Comparison of ENCODE assay signal across 8 cellular contexts in the genomic region with DNA sequence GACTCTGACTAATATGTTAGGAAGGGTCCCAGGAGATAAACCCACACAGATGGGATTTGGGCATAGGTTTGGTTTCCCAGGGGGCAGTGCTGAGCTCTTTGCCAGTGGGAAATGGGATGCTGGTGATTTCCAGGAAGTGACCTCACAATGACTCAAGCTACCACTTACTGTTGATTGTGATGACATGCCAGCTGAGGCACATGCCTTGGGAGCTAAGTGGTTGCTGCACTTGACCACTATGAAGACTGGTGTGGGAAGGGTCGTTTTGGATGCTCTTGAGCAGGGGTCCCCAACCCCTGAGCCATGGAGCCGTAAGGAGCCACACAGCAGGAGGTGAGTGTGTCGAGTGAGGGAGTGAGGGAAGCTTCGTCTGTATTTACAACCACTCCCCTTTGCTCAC.
A peak's percentile ranks its signal among the peaks of the same experiment; 100 is the strongest.
DNase-seq lines count a peak whose midpoint lies in the region; ATAC-seq and TF ChIP-seq lines count a peak whose summit lies in the region.
"Not testable (repeated sequence)": the region's sequence is repeated elsewhere in the genome, so short reads cannot be mapped to it uniquely, and the experiment has no call there.

No MANE protein-coding gene starts in this region.

- WGBS in GM23248 (ENCODE audit: low coverage in 1 of 2, low lambda C conversion rate in 2 of 2, missing lambda C conversion rate in 2 of 2), 2 experiments, result 82 to 83% methylated on average over 4 of the region's 4 CpGs

- ATAC-seq in PC-3, result not testable (repeated sequence)

- H3K36me3 ChIP-seq in ACC112 (ENCODE audit: insufficient read depth, low read length); GM23248 (ENCODE audit: low read depth); PC-3 (ENCODE audit: low read depth, low read length): not testable (repeated sequence)

- not testable (repeated sequence) for H3K79me2 ChIP-seq in ACC112 (ENCODE audit: control insufficient read depth, insufficient read depth, low read length, unreplicated experiment); GM23248 (ENCODE audit: insufficient read depth); PC-3 (ENCODE audit: low read length)

- not testable (repeated sequence) for H2AFZ ChIP-seq in ACC112 (ENCODE audit: low read length, unreplicated experiment); GM23248; PC-3 (ENCODE audit: low read length)

- peak overlapping the region; percentile 32; the same call in 1 of the 2 replicates for H3K27ac ChIP-seq in ACC112 (ENCODE audit: low read depth, low read length)
- H3K27ac ChIP-seq in GM23248; PC-3 (ENCODE audit: low read length): not testable (repeated sequence)

- H3K4me3 ChIP-seq in ACC112 (ENCODE audit: low read depth, low read length); GM23248; PC-3 (ENCODE audit: low read length); foreskin fibroblast (ENCODE audit: low read depth in 1 of 2, low read length in 2 of 2): not testable (repeated sequence)

- CTCF ChIA-PET in PC-3 (lab: Charles Lee), result not testable (repeated sequence)

- H3K9me3 ChIP-seq in GM23248 (ENCODE audit: low read depth); PC-3 (ENCODE audit: low read length): not testable (repeated sequence)

- not testable (repeated sequence) for H3K9ac ChIP-seq in GM23248; PC-3 (ENCODE audit: low read length)

- not testable (repeated sequence) for H3K4me2 ChIP-seq in GM23248 (ENCODE audit: unreplicated experiment); PC-3 (ENCODE audit: low read length)

- H3F3A ChIP-seq in GM23248 (ENCODE audit: insufficient read depth); PC-3 (ENCODE audit: low read length, unreplicated experiment): not testable (repeated sequence)

- DNase-seq in GM23248 (peak; percentile 41), HS-5 (ENCODE audit: low read depth) (peak; percentile 30), amniotic epithelial cell (ENCODE audit: low read depth) (peak; percentile 9), dermis blood vessel endothelial cell (peak; percentile 7), foreskin fibroblast (peak; percentile 12 to 44), stromal cell of bone marrow (ENCODE audit: low read depth) (peak; percentile 8)
- DNase-seq in PC-3, result not testable (repeated sequence)

- intact Hi-C loops in PC-3 (cut with micrococcal nuclease), result not testable (repeated sequence)

- H3K9me2 ChIP-seq in GM23248 (ENCODE audit: insufficient read depth); PC-3 (replicated peaks; ENCODE audit: low read length): not testable (repeated sequence)

- 0 out of 2 replicates have a peak, but pooled peaks have one; percentile 24 for TF ChIP-seq CTCF in PC-3 (conservative IDR thresholded peaks at IDR 0.05; ENCODE audit: low read depth, low read length)
- TF ChIP-seq CTCF in foreskin fibroblast (IDR thresholded peaks at IDR 0.05; ENCODE audit: low read depth, low read length), result not testable (repeated sequence)

- not testable (repeated sequence) for H3K4me1 ChIP-seq in ACC112 (ENCODE audit: control insufficient read depth, insufficient read depth, low read length, unreplicated experiment); GM23248 (ENCODE audit: insufficient read depth); PC-3 (ENCODE audit: insufficient read depth, low read length)

- POLR2A ChIA-PET in PC-3 (lab: Charles Lee; ENCODE audit: unreplicated experiment), result not testable (repeated sequence)

- H3K27me3 ChIP-seq in ACC112 (ENCODE audit: insufficient read depth, low read length); GM23248 (replicated peaks; ENCODE audit: insufficient read depth); PC-3 (ENCODE audit: low read length): not testable (repeated sequence)

- not testable (repeated sequence) for H4K20me1 ChIP-seq in GM23248 (ENCODE audit: insufficient read depth); PC-3 (ENCODE audit: low read length)

- BruUV-seq in PC-3 (replicated peaks; lab: Mats Ljungman, UMichigan), result not testable (repeated sequence)

- in situ Hi-C loops in GM23248 (cut with MboI), result not testable (repeated sequence)
